Comparison of ENCODE assay signal across 15 cellular contexts in genomic region chr13:92103673-92104296, GRCh38.
DNase-seq lines count a peak whose midpoint lies in the region; ATAC-seq, FAIRE-seq and TF ChIP-seq lines count a peak whose summit lies in the region.
"Had no signal": no experiment of that assay in that cellular context is flagged by ENCODE, and none has a peak within 500 bp of the region (broad histone marks: within the 10 kb centered on the region; RNA-seq: fewer than 3 reads in every experiment).

No MANE protein-coding gene starts in this region.

- WGBS in sigmoid colon, 2 donors, result 19 to 34% methylated on average over 7 of the region's 7 CpGs

- H3K9me3 Mint-ChIP-seq in GM23338, result no peaks in the 10 kb centered on the region
- H3K9me3 Mint-ChIP-seq: activated CD4-positive, alpha-beta memory T cell treated with anti-CD3 and anti-CD28 coated beads for 36 hours had no signal

- no peaks in the 10 kb centered on the region for H3K9me2 ChIP-seq in GM23338 (ENCODE audit: insufficient read depth)

- H3K4me2 ChIP-seq in GM23338, result no peak overlapping the region

- H3K36me3 ChIP-seq in GM23338 (ENCODE audit: insufficient read depth) (no peaks in the 10 kb centered on the region), sigmoid colon (no peaks in the 10 kb centered on the region)

- intact Hi-C loops in sigmoid colon (cut with DNase I), result no loop called here

- no peak overlapping the region for H3K4me3 ChIP-seq in GM23338
- no peak overlapping the region for H3K4me3 ChIP-seq in fibroblast of pulmonary artery (replicated peaks; ENCODE audit: low read depth, low read length)
- H3K4me3 ChIP-seq in sigmoid colon, result no peak overlapping the region

- no peaks in the 10 kb centered on the region for H3K36me3 Mint-ChIP-seq in GM23338 (ENCODE audit: low read depth)
- H3K36me3 Mint-ChIP-seq: activated CD4-positive, alpha-beta memory T cell treated with anti-CD3 and anti-CD28 coated beads for 36 hours; activated naive CD4-positive, alpha-beta T cell treated with anti-CD3 and anti-CD28 coated beads, Interleukin-2, amount 50 U/mL, for 72 hours had no signal

- no peak for TF ChIP-seq CTCF in GM23338 (conservative IDR thresholded peaks at IDR 0.05; ENCODE audit: low read depth in 2 of 2)
- no peak for TF ChIP-seq CTCF in fibroblast of pulmonary artery (IDR thresholded peaks at IDR 0.05; ENCODE audit: low read length, missing control alignments)
- no peak for TF ChIP-seq CTCF in sigmoid colon (IDR thresholded peaks at IDR 0.05)
- no peak for TF ChIP-seq CTCF in foreskin keratinocyte (conservative IDR thresholded peaks at IDR 0.05)

- no peaks in the 10 kb centered on the region for H3F3A ChIP-seq in GM23338 (replicated peaks; ENCODE audit: low read depth)

- ATAC-seq in GM23338 (no peak; the same call in 2 of the 3 replicates), HG03521 (IDR thresholded peaks at IDR 0.05; ENCODE audit: unreplicated experiment) (no peak), foreskin keratinocyte (no peak)
- ATAC-seq: activated naive CD4-positive, alpha-beta T cell treated with anti-CD3 and anti-CD28 coated beads, Interleukin-2, amount 50 U/mL, for 72 hours had no signal

- no peaks in the 10 kb centered on the region for H3K27me3 ChIP-seq in GM23338 (ENCODE audit: insufficient read depth)
- H3K27me3 ChIP-seq in sigmoid colon, result no peaks in the 10 kb centered on the region
- no peaks in the 10 kb centered on the region for H3K27me3 ChIP-seq in foreskin keratinocyte

- H3K27ac ChIP-seq in GM23338 (ENCODE audit: low read depth) (no peak overlapping the region), sigmoid colon (no peak overlapping the region), foreskin keratinocyte (no peak overlapping the region)

- peak overlapping the region; percentile 6; the same call in 1 of the 2 replicates for H2AFZ ChIP-seq in GM23338

- TF ChIP-seq POLR2A in sigmoid colon (IDR thresholded peaks at IDR 0.05), result no peak

- H3K79me2 ChIP-seq in GM23338 (replicated peaks; ENCODE audit: insufficient read depth), result no peaks in the 10 kb centered on the region

- no peaks in the 10 kb centered on the region for H4K20me1 ChIP-seq in GM23338 (replicated peaks; ENCODE audit: insufficient read depth)

- no peak overlapping the region for H3K27ac Mint-ChIP-seq in GM23338
- H3K27ac Mint-ChIP-seq: activated CD4-positive, alpha-beta memory T cell treated with anti-CD3 and anti-CD28 coated beads for 36 hours; activated naive CD4-positive, alpha-beta T cell treated with anti-CD3 and anti-CD28 coated beads, Interleukin-2, amount 50 U/mL, for 72 hours; activated T-cell treated with anti-CD3 and anti-CD28 coated beads, Interleukin-2, amount 50 U/mL, for 24 hours; dendritic cell treated with granulocyte-macrophage colony-stimulating factor and Interleukin-4, amounts not matched to agents 40 ng/mL and 50 ng/mL, for 4 days had no signal

- no peaks in the 10 kb centered on the region for H3K27me3 Mint-ChIP-seq in GM23338 (ENCODE audit: insufficient read depth, low read depth, poor library complexity)
- H3K27me3 Mint-ChIP-seq: activated CD4-positive, alpha-beta memory T cell treated with anti-CD3 and anti-CD28 coated beads for 36 hours; activated T-cell treated with anti-CD3 and anti-CD28 coated beads, Interleukin-2, amount 50 U/mL, for 24 hours; dendritic cell treated with granulocyte-macrophage colony-stimulating factor and Interleukin-4, amounts not matched to agents 40 ng/mL and 50 ng/mL, for 4 days had no signal

- no peak for TF ChIP-seq EP300 in sigmoid colon (IDR thresholded peaks at IDR 0.05)

- no peaks in the 10 kb centered on the region for H3K9me3 ChIP-seq in sigmoid colon

- no peak overlapping the region for H3K4me3 Mint-ChIP-seq in GM23338
- H3K4me3 Mint-ChIP-seq: activated CD4-positive, alpha-beta memory T cell treated with anti-CD3 and anti-CD28 coated beads for 36 hours; activated T-cell treated with anti-CD3 and anti-CD28 coated beads, Interleukin-2, amount 50 U/mL, for 24 hours; dendritic cell treated with granulocyte-macrophage colony-stimulating factor and Interleukin-4, amounts not matched to agents 40 ng/mL and 50 ng/mL, for 4 days had no signal

- peak; percentile 17 for DNase-seq in GM23338 (ENCODE audit: low spot score)
- peak; percentile 20 for DNase-seq in NCI-H2081 treated with DMSO at 0.1 percent for 48 hours (lab: John Stamatoyannopoulos, UW)
- peak; percentile 33 for DNase-seq in fibroblast of pulmonary artery (ENCODE audit: low read depth)
- DNase-seq in non-pigmented ciliary epithelial cell (ENCODE audit: low read depth), result peak; percentile 5
- DNase-seq in GM19239 (ENCODE audit: insufficient read length, low spot score), result no peak
- DNase-seq in sigmoid colon, result no peak
- no peak for DNase-seq in foreskin keratinocyte
- DNase-seq: activated CD4-positive, alpha-beta memory T cell treated with anti-CD3 and anti-CD28 coated beads for 36 hours; activated T-cell treated with anti-CD3 and anti-CD28 coated beads, Interleukin-2, amount 50 U/mL, for 24 hours; NCI-H1930; nucleus accumbens; stimulated activated CD4-positive, alpha-beta T cell treated with anti-CD3 and anti-CD28 coated beads, Interleukin-4, amount 100 ng/mL, for 24 hours had no signal

- 0 out of 2 replicates have a peak, but pooled peaks cover 5% of the 10 kb centered on the region for H3K4me1 ChIP-seq in GM23338 (ENCODE audit: insufficient read depth)
- peaks cover 0 to 41% (median 17%) of the 10 kb centered on the region in 4 donors for H3K4me1 ChIP-seq in sigmoid colon
- no peaks in the 10 kb centered on the region for H3K4me1 ChIP-seq in foreskin keratinocyte

- H3K4me1 Mint-ChIP-seq in GM23338, result no peaks in the 10 kb centered on the region; the same call in 2 of the 3 replicates

- no peak for FAIRE-seq in GM19239 (lab: Jason Lieb, UNC)

TF ChIP-seq in GM23338, 12 proteins besides CTCF, POLR2A, EP300 and RAD21:
- TF ChIP-seq ZNF114 (CRISPR knock-in tag; IDR thresholded peaks at IDR 0.05) (no peak), EZH2 (IDR thresholded peaks at IDR 0.05; ENCODE audit: low read depth, unreplicated experiment) (no peak), REST (IDR thresholded peaks at IDR 0.05; ENCODE audit: unreplicated experiment) (no peak), ETS1 (IDR thresholded peaks at IDR 0.05) (no peak), CREB1 (CRISPR knock-in tag; IDR thresholded peaks at IDR 0.05; ENCODE audit: low read depth) (no peak), JUNB (IDR thresholded peaks at IDR 0.05; ENCODE audit: unreplicated experiment) (no peak), EZH2phosphoT487 (IDR thresholded peaks at IDR 0.05; ENCODE audit: unreplicated experiment) (no peak), STAT1 (IDR thresholded peaks at IDR 0.05; ENCODE audit: unreplicated experiment) (no peak)

Comparison
In these comparisons a context has a peak if more than half of its experiments do, and no peak if none do; other contexts are left out.
1. DNase-seq: peak in GM23338 (single experiment), NCI-H2081 treated with DMSO at 0.1 percent for 48 hours (single experiment), fibroblast of pulmonary artery (single experiment) and non-pigmented ciliary epithelial cell (single experiment); none in GM19239 (single experiment), sigmoid colon (single experiment) and foreskin keratinocyte (0 of 2).